In genomic region chr3:137768021-137768360, GRCh38 we compare ENCODE assay signal across 9 cellular contexts. TPM values are rescaled to one million over a fixed set of nuclear protein-coding genes. Genes with fewer than 3 reads are reported as not detected.
DNase-seq lines count a peak whose midpoint lies in the region; ATAC-seq and TF ChIP-seq lines count a peak whose summit lies in the region.
"Had no signal": no experiment of that assay in that cellular context is flagged by ENCODE, and none has a peak within 500 bp of the region (broad histone marks: within the 10 kb centered on the region; RNA-seq: fewer than 3 reads in every experiment).

No MANE protein-coding gene starts in this region.

- TF ChIP-seq EP300 in neural cell (conservative IDR thresholded peaks at IDR 0.05; ENCODE audit: poor library complexity, severe bottlenecking) = no peak

- intact Hi-C loops in left ventricle myocardium inferior (cut with micrococcal nuclease) = no loop called here
- intact Hi-C loops in Right ventricle myocardium superior (cut with DNase I) = no loop called here
- intact Hi-C loops in testis (cut with DNase I; ENCODE audit: low total_unique reads) = no loop called here

- no peaks in the 10 kb centered on the region for H3K79me2 ChIP-seq in neural cell (replicated peaks; ENCODE audit: insufficient read depth, low read length)

- peaks cover 69% of the 10 kb centered on the region for H3K4me1 ChIP-seq in left ventricle myocardium inferior
- peaks cover 13% of the 10 kb centered on the region for H3K4me1 ChIP-seq in testis

- no peaks in the 10 kb centered on the region for H3F3A ChIP-seq in neural cell (ENCODE audit: insufficient read depth, low read length, poor library complexity, severe bottlenecking)

- no peak for TF ChIP-seq RAD21 in neural cell (conservative IDR thresholded peaks at IDR 0.05)

- H3K27ac ChIP-seq in left ventricle myocardium inferior (replicated peaks) (no peak overlapping the region), neural cell (ENCODE audit: low read length) (no peak overlapping the region), testis (no peak overlapping the region)

- DNase-seq in left ventricle myocardium inferior (no peak), Right ventricle myocardium superior (no peak), epithelial cell of proximal tubule (ENCODE audit: low read depth) (no peak), RKO (ENCODE audit: low spot score) (no peak), testis (no peak), activated gamma-delta T cell treated with Interleukin-2 at 50 U/mL for 16 hours (no peak)
- DNase-seq in activated CD8-positive, alpha-beta memory T cell treated with anti-CD3 and anti-CD28 coated beads, Interleukin-2, amount 50 U/mL, for 4 hours = no peak
- DNase-seq: C1 segment of cervical spinal cord had no signal

- H2AFZ ChIP-seq in neural cell (ENCODE audit: low read depth, low read length) = no peak overlapping the region

- H3K27me3 ChIP-seq in left ventricle myocardium inferior (ENCODE audit: low read depth) = peaks cover 100% of the 10 kb centered on the region
- H3K27me3 ChIP-seq in neural cell (ENCODE audit: insufficient read depth, low read depth, low read length) = peaks cover 100% of the 10 kb centered on the region
- H3K27me3 ChIP-seq in testis = no peaks in the 10 kb centered on the region

- no peak overlapping the region for H3K4me2 ChIP-seq in neural cell (ENCODE audit: low read length)

- WGBS in testis, 2 donors = 0 to 1% methylated on average over 12 to 17 of the region's 17 CpGs

- H3K4me3 ChIP-seq in left ventricle myocardium inferior (peak overlapping the region; percentile 57), epithelial cell of proximal tubule (ENCODE audit: low read depth, low read length) (peak overlapping the region; percentile 41), neural cell (ENCODE audit: low read length) (no peak overlapping the region), testis (peak overlapping the region in 1 of 2 donors; percentile 4)

- H3K9me3 ChIP-seq in left ventricle myocardium inferior (replicated peaks) = no peaks in the 10 kb centered on the region
- no peaks in the 10 kb centered on the region for H3K9me3 ChIP-seq in neural cell (ENCODE audit: low read length)
- no peaks in the 10 kb centered on the region for H3K9me3 ChIP-seq in testis

- no peak overlapping the region for H3K9ac ChIP-seq in neural cell (ENCODE audit: low read length)

- no peaks in the 10 kb centered on the region for H3K9me2 ChIP-seq in neural cell (ENCODE audit: insufficient read depth, low read length)

- no peak for TF ChIP-seq POLR2A in testis (IDR thresholded peaks at IDR 0.05)

- H3K36me3 ChIP-seq in left ventricle myocardium inferior (no peaks in the 10 kb centered on the region), neural cell (ENCODE audit: insufficient read depth, low read length) (no peaks in the 10 kb centered on the region), testis (ENCODE audit: low read depth, missing control alignments) (no peaks in the 10 kb centered on the region)

- no peaks in the 10 kb centered on the region for H4K20me1 ChIP-seq in neural cell (ENCODE audit: insufficient read depth)

- ATAC-seq in Right ventricle myocardium superior (ENCODE audit: poor library complexity) = no peak

- TF ChIP-seq CTCF in left ventricle myocardium inferior (IDR thresholded peaks at IDR 0.05; ENCODE audit: borderline replicate concordance) (no peak), epithelial cell of proximal tubule (conservative IDR thresholded peaks at IDR 0.05; ENCODE audit: low read depth, low read length) (no peak), neural cell (IDR thresholded peaks at IDR 0.05; ENCODE audit: poor library complexity, severe bottlenecking) (no peak), testis (IDR thresholded peaks at IDR 0.05) (no peak)

TF ChIP-seq in neural cell, 6 proteins besides CTCF, POLR2A, EP300 and RAD21:
- TF ChIP-seq POLR2AphosphoS5 (IDR thresholded peaks at IDR 0.05) (no peak), MXI1 (conservative IDR thresholded peaks at IDR 0.05; ENCODE audit: poor library complexity, severe bottlenecking) (no peak), EZH2 (IDR thresholded peaks at IDR 0.05; ENCODE audit: borderline replicate concordance, insufficient read depth, low read length, poor library complexity, severe bottlenecking) (peak; percentile 63), SMC3 (conservative IDR thresholded peaks at IDR 0.05; ENCODE audit: poor library complexity) (no peak), REST (IDR thresholded peaks at IDR 0.05; ENCODE audit: borderline replicate concordance) (no peak), TAF1 (IDR thresholded peaks at IDR 0.05; ENCODE audit: low read depth) (no peak)

RNA-seq across cellular contexts. Expression of gene SOX14, which starts 3.9 kb away (rescaled TPM):
- total RNA-seq in left ventricle myocardium inferior = not detected
- not detected for total RNA-seq in Right ventricle myocardium superior
- not detected in 2 replicates for total RNA-seq in epithelial cell of proximal tubule
- not detected in 2 replicates for polyA plus RNA-seq in neural cell
- not detected in 2 replicates for polyA minus RNA-seq in neural cell
- total RNA-seq in testis = not detected
- not detected for polyA plus RNA-seq in testis (ENCODE audit: insufficient read depth, low read depth, low replicate concordance)
